In the genomic region with DNA sequence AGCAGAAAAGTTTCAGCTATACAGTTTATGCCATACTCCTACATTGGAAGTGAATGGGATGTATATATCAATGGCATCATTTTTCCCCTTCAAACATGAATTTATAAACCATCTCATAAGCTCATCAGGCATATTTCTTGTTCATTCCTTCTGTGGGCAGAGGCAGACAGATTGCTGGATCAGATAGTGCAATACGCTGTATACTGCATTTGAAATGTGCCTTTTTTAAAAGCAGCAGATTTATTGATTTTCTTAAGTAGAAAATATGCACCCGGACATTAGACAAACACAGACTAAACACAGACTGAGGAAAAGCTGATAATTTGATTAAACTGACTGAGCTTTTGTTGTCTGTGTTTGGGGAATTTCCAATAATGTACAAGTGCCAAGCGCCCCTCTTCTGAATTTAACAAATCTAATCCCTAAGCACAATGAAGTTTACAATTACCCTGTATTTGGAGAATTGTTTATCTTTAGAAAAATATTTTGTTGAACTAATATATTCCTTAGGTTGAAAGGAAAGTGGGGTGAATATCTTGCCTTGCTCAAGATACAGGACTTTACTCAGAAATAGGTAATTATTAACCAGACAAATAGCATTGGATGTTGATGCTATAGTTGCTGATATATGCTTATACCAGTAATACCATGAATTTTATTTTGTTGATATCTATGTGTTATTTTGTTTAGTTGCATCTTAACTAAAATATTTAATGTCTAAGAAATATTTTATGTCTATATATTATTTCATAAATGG, we compare ENCODE assay signal across 21 cellular contexts.
A peak's percentile ranks its signal among the peaks of the same experiment; 100 is the strongest.
DNase-seq lines count a peak whose midpoint lies in the region; ATAC-seq, FAIRE-seq and TF ChIP-seq lines count a peak whose summit lies in the region.
"Had no signal": no experiment of that assay in that cellular context is flagged by ENCODE, and none has a peak within 500 bp of the region (broad histone marks: within the 10 kb centered on the region; RNA-seq: fewer than 3 reads in every experiment).

No MANE protein-coding gene starts in this region.

- CTCF ChIA-PET in HepG2 (lab: Yijun Ruan, JAX; ENCODE audit: low intra/inter-chr PET ratio, low total read pairs) = no interaction called here
- CTCF ChIA-PET in CD4-positive, alpha-beta memory T cell (lab: Charles Lee; ENCODE audit: partially characterized antibody) = no interaction called here

- H3K27ac ChIP-seq in HepG2 (ENCODE audit: extremely low read length, insufficient read depth, low read length) (no peak overlapping the region), right lobe of liver (no peak overlapping the region)
- no peak overlapping the region for H3K27ac ChIP-seq in CD4-positive, alpha-beta memory T cell (ENCODE audit: low read depth, low read length)
- H3K27ac ChIP-seq: SK-N-MC had no signal

- DNase-seq in HepG2 (ENCODE audit: low spot score) (no peak), right lobe of liver (no peak), glutamatergic neuron (no peak), NCI-H345 (lab: John Stamatoyannopoulos, UW) (no peak)
- no peak for DNase-seq in CD4-positive, alpha-beta memory T cell
- DNase-seq in activated CD4-positive, alpha-beta T cell treated with anti-CD3 and anti-CD28 coated beads for 4 hours = no peak
- DNase-seq: C1 segment of cervical spinal cord, DMS 273 treated with DMSO at 0.1 percent for 48 hours, GF-D8, KBM-7, NCI-H1105, NCI-H1694 treated with DMSO at 0.1 percent for 48 hours, NCI-H526 treated with DMSO at 0.1 percent for 48 hours, OCI-M1, Right ventricle myocardium superior, T-cell, T1000 had no signal

- no peak for TF ChIP-seq RAD21 in HepG2 (CRISPR knock-in tag; IDR thresholded peaks at IDR 0.05)

- in situ Hi-C loops in HepG2 (cut with HindIII; ENCODE audit: extremely low pct_ligation_motif_present, low pct_unique_long_range_greater_than_20kb) = no loop called here

- WGBS in HepG2 (ENCODE audit: low lambda C conversion rate) = 1% methylated on average over 3 of the region's 3 CpGs
- 23% methylated on average over 3 of the region's 3 CpGs for WGBS in right lobe of liver (ENCODE audit: insufficient coverage, low coverage, low lambda C conversion rate, missing lambda C conversion rate)

- H3K4me3 ChIP-seq in HepG2 (replicated peaks in 1 of 3; ENCODE audit: insufficient read depth in 1 of 3, low read depth in 2 of 3, low read length in 3 of 3) (no peak overlapping the region), right lobe of liver (no peak overlapping the region)
- H3K4me3 ChIP-seq in CD4-positive, alpha-beta memory T cell (ENCODE audit: low read length in 2 of 2) = no peak overlapping the region
- H3K4me3 ChIP-seq: SK-N-MC had no signal

- H3K27ac Mint-ChIP-seq in IgD-negative memory B cell (peak overlapping the region in 2 of 3 donors; percentile 42 to 83), glutamatergic neuron (ENCODE audit: unreplicated experiment) (peak overlapping the region; percentile 19)
- no peak overlapping the region for H3K27ac Mint-ChIP-seq in CD4-positive, alpha-beta memory T cell
- H3K27ac Mint-ChIP-seq: T-cell had no signal

- no peaks in the 10 kb centered on the region for H3K79me2 ChIP-seq in HepG2 (ENCODE audit: insufficient read depth, low read length)

- H2AFZ ChIP-seq in HepG2 (ENCODE audit: low read length) = no peak overlapping the region

- no peaks in the 10 kb centered on the region for H3K9me3 ChIP-seq in HepG2 (ENCODE audit: low read length)
- H3K9me3 ChIP-seq in right lobe of liver = no peaks in the 10 kb centered on the region
- H3K9me3 ChIP-seq in CD4-positive, alpha-beta memory T cell (ENCODE audit: control insufficient read depth in 1 of 2, low read length in 2 of 2) = no peaks in the 10 kb centered on the region

- no peak for TF ChIP-seq POLR2A in HepG2 (IDR thresholded peaks at IDR 0.05; ENCODE audit: insufficient read depth in 1 of 2, low read depth in 2 of 2, low read length in 2 of 2)
- no peak for TF ChIP-seq POLR2A in right lobe of liver (IDR thresholded peaks at IDR 0.05)

- H3K9me3 Mint-ChIP-seq in IgD-negative memory B cell (no peaks in the 10 kb centered on the region), glutamatergic neuron (ENCODE audit: unreplicated experiment) (no peaks in the 10 kb centered on the region)
- H3K9me3 Mint-ChIP-seq in CD4-positive, alpha-beta memory T cell = peaks cover 0 to 10% (median under 1%) of the 10 kb centered on the region in 8 donors

- intact Hi-C loops in HepG2 (cut with micrococcal nuclease; ENCODE audit: unreplicated experiment) = no loop called here
- intact Hi-C loops in right lobe of liver (cut with DNase I) = no loop called here
- intact Hi-C loops in CD4-positive, alpha-beta memory T cell (cut with micrococcal nuclease) = no loop called here

- no peaks in the 10 kb centered on the region for H3K27me3 ChIP-seq in HepG2 (ENCODE audit: control insufficient read depth in 1 of 2, insufficient read depth in 2 of 2, low read length in 2 of 2)
- H3K27me3 ChIP-seq in right lobe of liver = no peaks in the 10 kb centered on the region
- no peaks in the 10 kb centered on the region for H3K27me3 ChIP-seq in CD4-positive, alpha-beta memory T cell (ENCODE audit: insufficient read depth, low read length)

- TF ChIP-seq EP300 in HepG2 (IDR thresholded peaks at IDR 0.05; ENCODE audit: low read depth in 2 of 2, low read length in 2 of 2) (no peak), HepG2 (CRISPR knock-in tag; IDR thresholded peaks at IDR 0.05; ENCODE audit: borderline replicate concordance) (no peak)

- TF ChIP-seq CTCF in HepG2 (CRISPR knock-in tag; IDR thresholded peaks at IDR 0.05) = no peak
- TF ChIP-seq CTCF in right lobe of liver (IDR thresholded peaks at IDR 0.05) = no peak
- no peak for TF ChIP-seq CTCF in glutamatergic neuron (IDR thresholded peaks at IDR 0.05; ENCODE audit: partially characterized antibody, unreplicated experiment)

- FAIRE-seq in HepG2 (lab: Jason Lieb, UNC) = no peak
- FAIRE-seq: GM18507 had no signal

- H3K4me1 Mint-ChIP-seq in IgD-negative memory B cell (peaks cover 8 to 20% (median 20%) of the 10 kb centered on the region in 3 donors), glutamatergic neuron (ENCODE audit: low read depth, unreplicated experiment) (peaks cover 27% of the 10 kb centered on the region)
- H3K4me1 Mint-ChIP-seq in CD4-positive, alpha-beta memory T cell = no peaks in the 10 kb centered on the region

- H3K4me3 Mint-ChIP-seq in IgD-negative memory B cell = peak overlapping the region in 1 of 4 donors; percentile 0
- H3K4me3 Mint-ChIP-seq in glutamatergic neuron (ENCODE audit: unreplicated experiment) = peak overlapping the region; percentile 0
- no peak overlapping the region for H3K4me3 Mint-ChIP-seq in CD4-positive, alpha-beta memory T cell
- H3K4me3 Mint-ChIP-seq: T-cell had no signal

- no peaks in the 10 kb centered on the region for H3K4me1 ChIP-seq in HepG2 (ENCODE audit: insufficient read depth, low read length)
- no peaks in the 10 kb centered on the region for H3K4me1 ChIP-seq in right lobe of liver
- H3K4me1 ChIP-seq in CD4-positive, alpha-beta memory T cell (ENCODE audit: insufficient read depth, low read length) = no peaks in the 10 kb centered on the region

- ATAC-seq in HepG2 (peak; percentile 67), right lobe of liver (no peak), GM18519 (IDR thresholded peaks at IDR 0.05; ENCODE audit: low FRiP score, unreplicated experiment) (no peak)
- ATAC-seq: T-cell had no signal

- POLR2A ChIA-PET in HepG2 (lab: Yijun Ruan, JAX) = no interaction called here
- POLR2A ChIA-PET in CD4-positive, alpha-beta memory T cell (lab: Charles Lee; ENCODE audit: partially characterized antibody) = no interaction called here

- no peak overlapping the region for H3K9ac ChIP-seq in HepG2 (ENCODE audit: insufficient read depth, low read depth, low read length)

- H4K20me1 ChIP-seq in HepG2 (ENCODE audit: insufficient read depth, low read length) = no peaks in the 10 kb centered on the region

- H3K36me3 ChIP-seq in HepG2 (replicated peaks in 1 of 2; ENCODE audit: control insufficient read depth in 1 of 2, insufficient read depth in 2 of 2, low read length in 2 of 2) (no peaks in the 10 kb centered on the region), right lobe of liver (no peaks in the 10 kb centered on the region)
- H3K36me3 ChIP-seq in CD4-positive, alpha-beta memory T cell (ENCODE audit: insufficient read depth, low read length) = no peaks in the 10 kb centered on the region

- H3K4me2 ChIP-seq in HepG2 (ENCODE audit: low read depth, low read length) = no peak overlapping the region

- H3K27me3 Mint-ChIP-seq in IgD-negative memory B cell (peaks cover 1% of the 10 kb centered on the region), glutamatergic neuron (ENCODE audit: unreplicated experiment) (no peaks in the 10 kb centered on the region)
- no peaks in the 10 kb centered on the region for H3K27me3 Mint-ChIP-seq in CD4-positive, alpha-beta memory T cell
- H3K27me3 Mint-ChIP-seq: T-cell had no signal

- BruUV-seq in HepG2 (replicated peaks; lab: Mats Ljungman, UMichigan) = no TSS peak

- H3K36me3 Mint-ChIP-seq in IgD-negative memory B cell = no peaks in the 10 kb centered on the region
- no peaks in the 10 kb centered on the region for H3K36me3 Mint-ChIP-seq in glutamatergic neuron (ENCODE audit: unreplicated experiment)
- no peaks in the 10 kb centered on the region for H3K36me3 Mint-ChIP-seq in CD4-positive, alpha-beta memory T cell
- H3K36me3 Mint-ChIP-seq: T-cell had no signal

TF ChIP-seq in HepG2, 621 proteins besides CTCF, POLR2A, EP300 and RAD21:
- TF ChIP-seq, protein P1, sequence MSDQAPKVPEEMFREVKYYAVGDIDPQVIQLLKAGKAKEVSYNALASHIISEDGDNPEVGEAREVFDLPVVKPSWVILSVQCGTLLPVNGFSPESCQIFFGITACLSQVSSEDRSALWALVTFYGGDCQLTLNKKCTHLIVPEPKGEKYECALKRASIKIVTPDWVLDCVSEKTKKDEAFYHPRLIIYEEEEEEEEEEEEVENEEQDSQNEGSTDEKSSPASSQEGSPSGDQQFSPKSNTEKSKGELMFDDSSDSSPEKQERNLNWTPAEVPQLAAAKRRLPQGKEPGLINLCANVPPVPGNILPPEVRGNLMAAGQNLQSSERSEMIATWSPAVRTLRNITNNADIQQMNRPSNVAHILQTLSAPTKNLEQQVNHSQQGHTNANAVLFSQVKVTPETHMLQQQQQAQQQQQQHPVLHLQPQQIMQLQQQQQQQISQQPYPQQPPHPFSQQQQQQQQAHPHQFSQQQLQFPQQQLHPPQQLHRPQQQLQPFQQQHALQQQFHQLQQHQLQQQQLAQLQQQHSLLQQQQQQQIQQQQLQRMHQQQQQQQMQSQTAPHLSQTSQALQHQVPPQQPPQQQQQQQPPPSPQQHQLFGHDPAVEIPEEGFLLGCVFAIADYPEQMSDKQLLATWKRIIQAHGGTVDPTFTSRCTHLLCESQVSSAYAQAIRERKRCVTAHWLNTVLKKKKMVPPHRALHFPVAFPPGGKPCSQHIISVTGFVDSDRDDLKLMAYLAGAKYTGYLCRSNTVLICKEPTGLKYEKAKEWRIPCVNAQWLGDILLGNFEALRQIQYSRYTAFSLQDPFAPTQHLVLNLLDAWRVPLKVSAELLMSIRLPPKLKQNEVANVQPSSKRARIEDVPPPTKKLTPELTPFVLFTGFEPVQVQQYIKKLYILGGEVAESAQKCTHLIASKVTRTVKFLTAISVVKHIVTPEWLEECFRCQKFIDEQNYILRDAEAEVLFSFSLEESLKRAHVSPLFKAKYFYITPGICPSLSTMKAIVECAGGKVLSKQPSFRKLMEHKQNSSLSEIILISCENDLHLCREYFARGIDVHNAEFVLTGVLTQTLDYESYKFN (CRISPR knock-in tag; conservative IDR thresholded peaks at IDR 0.05) = no peak; the same call in 1 of the 2 replicates
- 0 out of 2 replicates have a peak, but pooled peaks have one; percentile 23 for TF ChIP-seq MIXL1 (CRISPR knock-in tag; IDR thresholded peaks at IDR 0.05)

Comparison
In these comparisons a context has a peak if more than half of its experiments do, and no peak if none do; other contexts are left out.
1. H3K27ac Mint-ChIP-seq: peak in IgD-negative memory B cell (2 of 3) and glutamatergic neuron (single experiment); none in CD4-positive, alpha-beta memory T cell (0 of 7).